ENCODE assay signal across 19 cellular contexts in the genomic region with DNA sequence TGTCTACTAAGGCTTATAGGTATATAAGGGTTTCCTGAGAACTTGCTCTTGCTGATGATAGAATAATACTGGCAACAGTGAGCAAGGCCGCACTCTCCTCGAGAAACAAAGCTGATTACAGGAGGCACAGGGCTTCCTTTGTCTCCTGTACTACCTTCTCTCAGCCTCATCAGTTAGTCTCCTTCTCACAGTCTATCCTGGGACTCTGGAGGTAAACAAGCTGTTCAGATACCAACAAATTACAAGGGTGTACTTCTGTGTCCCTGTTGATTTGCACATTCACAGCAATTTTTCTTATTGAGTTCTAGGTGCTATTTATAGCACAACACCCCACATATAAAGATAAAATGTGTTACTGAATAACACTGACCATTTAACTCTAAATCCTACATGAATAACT.
"Had no signal": no experiment of that assay in that cellular context is flagged by ENCODE, and none has a peak within 500 bp of the region (broad histone marks: within the 10 kb centered on the region; RNA-seq: fewer than 3 reads in every experiment).

No MANE protein-coding gene starts in this region.

- H3K4me1 ChIP-seq: prostate gland, tibial artery had no signal

- H3K27me3 ChIP-seq: tibial artery had no signal

- H3K4me3 Mint-ChIP-seq: activated CD4-positive, alpha-beta memory T cell treated with anti-CD3 and anti-CD28 coated beads, Interleukin-2, amount 10 ng/mL, durations not matched to agents 7 days and 5 days; activated CD4-positive, alpha-beta T cell treated with anti-CD3 and anti-CD28 coated beads, Interleukin-2, amount 10 ng/mL, durations not matched to agents 24 days and 14 days; activated naive CD8-positive, alpha-beta T cell; naive thymus-derived CD4-positive, alpha-beta T cell; stimulated activated naive CD8-positive, alpha-beta T cell treated with anti-CD3 and anti-CD28 coated beads, Interleukin-15, Interleukin-2, amounts not matched to agents 100 ng/mL and 50 ng/mL, for 24 hours; T-cell; T-helper 2 cell treated with Interferon-gamma antibody and Interleukin-4, amounts not matched to agents 5 μg/mL and 100 μg/mL, for 36 hours had no signal

- H3K27me3 Mint-ChIP-seq: activated CD4-positive, alpha-beta memory T cell treated with anti-CD3 and anti-CD28 coated beads, Interleukin-2, amount 10 ng/mL, durations not matched to agents 7 days and 5 days; activated CD4-positive, alpha-beta T cell treated with anti-CD3 and anti-CD28 coated beads, Interleukin-2, amount 10 ng/mL, durations not matched to agents 24 days and 14 days; activated naive CD8-positive, alpha-beta T cell; naive thymus-derived CD4-positive, alpha-beta T cell; stimulated activated naive CD8-positive, alpha-beta T cell treated with anti-CD3 and anti-CD28 coated beads, Interleukin-15, Interleukin-2, amounts not matched to agents 100 ng/mL and 50 ng/mL, for 24 hours; T-cell had no signal

- H3K27ac Mint-ChIP-seq: activated CD4-positive, alpha-beta memory T cell treated with anti-CD3 and anti-CD28 coated beads, Interleukin-2, amount 10 ng/mL, durations not matched to agents 7 days and 5 days; activated CD4-positive, alpha-beta T cell treated with anti-CD3 and anti-CD28 coated beads, Interleukin-2, amount 10 ng/mL, durations not matched to agents 24 days and 14 days; activated T-helper 2 cell treated with anti-CD3 and anti-CD28 coated beads, Interferon-gamma antibody, Interleukin-2, Interleukin-4, amounts not matched to agents 10 μg/mL and 5 μg/mL and 100 μg/mL, durations not matched to agents 14 hours and 24 hours and 36 hours; stimulated activated naive CD8-positive, alpha-beta T cell treated with anti-CD3 and anti-CD28 coated beads, Interleukin-15, Interleukin-2, amounts not matched to agents 100 ng/mL and 50 ng/mL, for 24 hours; T-cell; T-helper 2 cell treated with Interferon-gamma antibody and Interleukin-4, amounts not matched to agents 5 μg/mL and 100 μg/mL, for 36 hours had no signal

- ATAC-seq: activated CD4-positive, CD25-positive, alpha-beta regulatory T cell treated with anti-CD3 and anti-CD28 coated beads, Interleukin-2, amount 50 U/mL, for 24 hours; naive thymus-derived CD4-positive, alpha-beta T cell; T-cell had no signal

- FAIRE-seq: astrocyte, endometrium had no signal

- H3K27ac ChIP-seq: prostate gland, tibial artery, VCaP had no signal

- H3K9me3 Mint-ChIP-seq: activated CD4-positive, alpha-beta memory T cell treated with anti-CD3 and anti-CD28 coated beads, Interleukin-2, amount 10 ng/mL, durations not matched to agents 7 days and 5 days; activated CD4-positive, alpha-beta T cell treated with anti-CD3 and anti-CD28 coated beads, Interleukin-2, amount 10 ng/mL, durations not matched to agents 24 days and 14 days; activated T-helper 2 cell treated with anti-CD3 and anti-CD28 coated beads, Interferon-gamma antibody, Interleukin-2, Interleukin-4, amounts not matched to agents 10 μg/mL and 5 μg/mL and 100 μg/mL, durations not matched to agents 14 hours and 24 hours and 36 hours; naive thymus-derived CD4-positive, alpha-beta T cell; stimulated activated naive CD8-positive, alpha-beta T cell treated with anti-CD3 and anti-CD28 coated beads, Interleukin-15, Interleukin-2, amounts not matched to agents 100 ng/mL and 50 ng/mL, for 24 hours; T-cell; T-helper 2 cell treated with Interferon-gamma antibody and Interleukin-4, amounts not matched to agents 5 μg/mL and 100 μg/mL, for 36 hours had no signal

- H3K9me3 ChIP-seq: prostate gland, tibial artery had no signal

- H3K36me3 ChIP-seq: prostate gland had no signal

- DNase-seq: activated CD4-positive, alpha-beta memory T cell treated with anti-CD3 and anti-CD28 coated beads, Interleukin-2, amount 10 ng/mL, durations not matched to agents 7 days and 5 days; activated CD4-positive, alpha-beta T cell treated with anti-CD3 and anti-CD28 coated beads, Interleukin-2, amount 10 ng/mL, durations not matched to agents 24 days and 14 days; activated naive CD4-positive, alpha-beta T cell; mesendoderm; naive thymus-derived CD4-positive, alpha-beta T cell; stimulated activated CD4-positive, alpha-beta T cell treated with anti-CD3 and anti-CD28 coated beads, Interleukin-12 subunit alpha, Interleukin-12 subunit beta, amount 100 ng/mL, for 4 hours; stimulated activated CD4-positive, alpha-beta T cell treated with anti-CD3 and anti-CD28 coated beads, Interleukin-4, amount 100 ng/mL, for 4 hours; substantia nigra; T-cell; tibial artery had no signal

- H3K4me3 ChIP-seq: prostate gland, tibial artery had no signal
